Comparison of ENCODE assay signal across 22 cellular contexts in genomic region chr20:63505723-63506122, GRCh38. TPM values are rescaled to one million over a fixed set of nuclear protein-coding genes. Genes with fewer than 3 reads are reported as not detected.
A peak's percentile ranks its signal among the peaks of the same experiment; 100 is the strongest.
DNase-seq lines count a peak whose midpoint lies in the region; ATAC-seq, FAIRE-seq and TF ChIP-seq lines count a peak whose summit lies in the region.
"Had no signal": no experiment of that assay in that cellular context is flagged by ENCODE, and none has a peak within 500 bp of the region (broad histone marks: within the 10 kb centered on the region; RNA-seq: fewer than 3 reads in every experiment).

No MANE protein-coding gene starts in this region.

- BruUV-seq in IMR-90 (replicated peaks; lab: Mats Ljungman, UMichigan): no TSS peak

- H2AFZ ChIP-seq in IMR-90 (replicated peaks; ENCODE audit: low read length, poor library complexity): peak overlapping the region; percentile 14

- no peak for FAIRE-seq in kidney (lab: Jason Lieb, UNC)
- FAIRE-seq: GM12891, H54 had no signal

- H3K23ac ChIP-seq in IMR-90 (ENCODE audit: low read depth, low read length): no peak overlapping the region

- no peak overlapping the region for H2BK5ac ChIP-seq in IMR-90 (ENCODE audit: low read depth, low read length, poor library complexity, severe bottlenecking)

- H3K18ac ChIP-seq in IMR-90 (ENCODE audit: low read depth, low read length): no peak overlapping the region

- no peak for TF ChIP-seq POLR2A in IMR-90 (IDR thresholded peaks at IDR 0.05; ENCODE audit: low read depth, low read length)

- intact Hi-C loops in IMR-90 (cut with micrococcal nuclease): no loop called here
- intact Hi-C loops in kidney (cut with DNase I): no loop called here
- intact Hi-C loops in sciatic nerve (cut with DNase I): no loop called here

- peaks cover 43% of the 10 kb centered on the region for H3K27me3 ChIP-seq in IMR-90 (ENCODE audit: control insufficient read depth, insufficient read depth, low read length)

- H4K20me1 ChIP-seq in IMR-90 (ENCODE audit: insufficient read depth, low read length): no peaks in the 10 kb centered on the region

- no peak overlapping the region for H3K27ac ChIP-seq in IMR-90 (ENCODE audit: insufficient read depth, low read length)
- no peak overlapping the region for H3K27ac ChIP-seq in kidney (ENCODE audit: low read depth in 2 of 2, low read length in 2 of 2)

- no peak overlapping the region for H2BK15ac ChIP-seq in IMR-90 (ENCODE audit: low read depth, low read length)

- CTCF ChIA-PET in IMR-90 (lab: Yijun Ruan, JAX): no interaction called here

- no peak overlapping the region for H3K4me2 ChIP-seq in IMR-90 (ENCODE audit: low read depth, low read length)

- no peak overlapping the region for H3K14ac ChIP-seq in IMR-90 (replicated peaks; ENCODE audit: low read depth, low read length)

- H3K79me1 ChIP-seq in IMR-90 (ENCODE audit: low read depth in 1 of 2, low read length in 2 of 2): no peaks in the 10 kb centered on the region

- H4K5ac ChIP-seq in IMR-90 (ENCODE audit: low read depth, low read length): no peak overlapping the region

- no peak overlapping the region for H3K56ac ChIP-seq in IMR-90 (ENCODE audit: extremely low read depth, insufficient read depth, low read length)

- POLR2A ChIA-PET in IMR-90 (lab: Charles Lee; ENCODE audit: unreplicated experiment): no interaction called here

- H3K4me3 ChIP-seq in IMR-90 (ENCODE audit: insufficient read depth, low read depth, low read length): no peak overlapping the region
- H3K4me3 ChIP-seq in kidney (ENCODE audit: low read length in 2 of 2): no peak overlapping the region

- no peak for ATAC-seq in IMR-90 (ENCODE audit: low read depth)
- ATAC-seq in sciatic nerve: no peak

- TF ChIP-seq RAD21 in IMR-90 (IDR thresholded peaks at IDR 0.05; ENCODE audit: low read length): no peak

- H3K9ac ChIP-seq in IMR-90 (ENCODE audit: low read depth, low read length): no peak overlapping the region
- H3K9ac ChIP-seq in kidney (ENCODE audit: low read length in 2 of 2): no peak overlapping the region

- TF ChIP-seq CTCF in IMR-90 (conservative IDR thresholded peaks at IDR 0.05; ENCODE audit: low read depth, low read length): no peak
- TF ChIP-seq CTCF in kidney (IDR thresholded peaks at IDR 0.05; ENCODE audit: borderline replicate concordance, extremely low read depth, insufficient read depth): no peak
- no peak for TF ChIP-seq CTCF in GM13977 (IDR thresholded peaks at IDR 0.05; ENCODE audit: extremely low read depth, insufficient read depth, missing control alignments)

- WGBS in IMR-90 (ENCODE audit: extremely low coverage in 2 of 2, insufficient read length in 1 of 2), 2 experiments: 93% methylated on average over 3 of the region's 12 CpGs; no CpG with 5 or more reads in 1 of the 2 experiments

- no peak overlapping the region for H4K8ac ChIP-seq in IMR-90 (ENCODE audit: low read depth in 2 of 2, low read length in 2 of 2)

- no peak overlapping the region for H2BK120ac ChIP-seq in IMR-90 (ENCODE audit: low read depth, low read length)

- H3K9me3 ChIP-seq in IMR-90 (ENCODE audit: control insufficient read depth, insufficient read depth, low read length) (peaks cover 29% of the 10 kb centered on the region), kidney (ENCODE audit: control insufficient read depth in 1 of 2, low read length in 2 of 2) (peaks cover 0 to 14% of the 10 kb centered on the region in 2 donors)

- no peak overlapping the region for H2AK5ac ChIP-seq in IMR-90 (ENCODE audit: low read depth, low read length)

- H4K91ac ChIP-seq in IMR-90 (ENCODE audit: insufficient read depth, low read depth, low read length): no peak overlapping the region

- H2BK20ac ChIP-seq in IMR-90 (ENCODE audit: low read depth, low read length): no peak overlapping the region

- dilution Hi-C loops in IMR-90 (cut with HindIII; ENCODE audit: low sequenced_read_pairs, unreplicated experiment): no loop called here

- in situ Hi-C loops in IMR-90 (cut with MboI; ENCODE audit: low sequenced_read_pairs) (no loop called here), GM13977 (cut with MboI; ENCODE audit: low pct_unique_long_range_greater_than_20kb, low sequenced_read_pairs, unreplicated experiment) (no loop called here)

- H3K36me3 ChIP-seq in IMR-90 (ENCODE audit: control insufficient read depth, insufficient read depth, low read length): no peaks in the 10 kb centered on the region
- H3K36me3 ChIP-seq in kidney (ENCODE audit: control insufficient read depth in 1 of 2, insufficient read depth in 2 of 2, low read length in 2 of 2): no peaks in the 10 kb centered on the region

- DNase-seq in IMR-90 (no peak), kidney (peak; percentile 44), sciatic nerve (ENCODE audit: low spot score) (peak; percentile 47), SK-N-DZ (ENCODE audit: low spot score) (no peak), GM13977 (ENCODE audit: low spot score) (no peak), amygdala (lab: John Stamatoyannopoulos, UW) (no peak)
- DNase-seq: C1 segment of cervical spinal cord; Calu3; CD4-positive, alpha-beta memory T cell; COR-L47; DMS53; DMS79 treated with DMSO at 0.1 percent for 48 hours; GF-D8; GOT3; HCEC 1CT had no signal

- H2AK9ac ChIP-seq in IMR-90 (replicated peaks; ENCODE audit: low read depth, low read length, poor library complexity): no peak overlapping the region

- H3K4me1 ChIP-seq in IMR-90 (ENCODE audit: control insufficient read depth, insufficient read depth, low read length) (0 out of 2 replicates have a peak, but pooled peaks cover 1% of the 10 kb centered on the region), kidney (ENCODE audit: control insufficient read depth in 1 of 2, insufficient read depth in 1 of 2, low read depth in 1 of 2, low read length in 2 of 2) (no peaks in the 10 kb centered on the region)

- H3K9me1 ChIP-seq in IMR-90 (ENCODE audit: insufficient read depth, low read length): no peaks in the 10 kb centered on the region

- H3K4ac ChIP-seq in IMR-90 (ENCODE audit: low read depth, low read length): no peak overlapping the region

TF ChIP-seq in IMR-90, 13 proteins besides CTCF, POLR2A, EP300 and RAD21 (continues in another document):
- no peak for TF ChIP-seq MXI1 (IDR thresholded peaks at IDR 0.05; ENCODE audit: borderline replicate concordance, low read depth, low read length)
- TF ChIP-seq MAFK (IDR thresholded peaks at IDR 0.05; ENCODE audit: low read depth, low read length): no peak
- TF ChIP-seq USF2 (IDR thresholded peaks at IDR 0.05; ENCODE audit: low read depth, low read length): no peak
- TF ChIP-seq CEBPB (IDR thresholded peaks at IDR 0.05; ENCODE audit: low read depth, low read length): no peak
- TF ChIP-seq CHD1 (IDR thresholded peaks at IDR 0.05; ENCODE audit: low read depth, low read length): no peak

RNA-seq across cellular contexts. Expression of gene EEF1A2, which starts 6.8 kb away (rescaled TPM):
- total RNA-seq in IMR-90 (2012; rRNA removed) (1.3 and 2.2 TPM in 2 replicates), kidney (18.1 TPM), sciatic nerve (0.45 TPM)
- polyA plus RNA-seq in IMR-90 (2012; rRNA removed) (3.2 and 4.6 TPM in 2 replicates), kidney (ENCODE audit: insufficient read depth, low read depth, low replicate concordance) (1.5 TPM)
- 3.8 and 11.2 TPM in 2 replicates for polyA plus RNA-seq in IMR-90 (2012; cell fraction: cytosol; rRNA removed)
- polyA plus RNA-seq in IMR-90 (2012; cell fraction: nucleus; rRNA removed; ENCODE audit: low replicate concordance): 4.7 and 11.2 TPM in 2 replicates
- polyA plus RNA-seq in SK-N-DZ (2014; cell fraction: cytosol; rRNA removed): 753 and 802 TPM in 2 replicates
- polyA plus RNA-seq in SK-N-DZ (2014; cell fraction: nucleus; rRNA removed): 489 and 497 TPM in 2 replicates
- polyA plus RNA-seq: CD4-positive, alpha-beta memory T cell had no signal

RNA-seq across cellular contexts. Expression of gene PPDPF, which starts 14.8 kb away (rescaled TPM):
- 12.9 and 17.2 TPM in 2 replicates for total RNA-seq in IMR-90 (2012; rRNA removed)
- polyA plus RNA-seq in IMR-90 (2012; rRNA removed): 171 and 200 TPM in 2 replicates
- polyA plus RNA-seq in IMR-90 (2012; cell fraction: cytosol; rRNA removed): 100 and 301 TPM in 2 replicates
- 38.4 and 113 TPM in 2 replicates for polyA plus RNA-seq in IMR-90 (2012; cell fraction: nucleus; rRNA removed; ENCODE audit: low replicate concordance)
- 578 TPM for total RNA-seq in kidney
- polyA plus RNA-seq in kidney (ENCODE audit: insufficient read depth, low read depth, low replicate concordance): 961 TPM
- 257 TPM for total RNA-seq in sciatic nerve
- polyA plus RNA-seq in SK-N-DZ (2014; cell fraction: cytosol; rRNA removed): 57.4 and 64.4 TPM in 2 replicates
- 31.6 and 40.3 TPM in 2 replicates for polyA plus RNA-seq in SK-N-DZ (2014; cell fraction: nucleus; rRNA removed)

RNA-seq across cellular contexts. Expression of gene PTK6, which starts 31.5 kb away (rescaled TPM):
- total RNA-seq in IMR-90 (2012; rRNA removed) (not detected in 2 replicates), kidney (1.1 TPM), sciatic nerve (0.13 TPM)
- polyA plus RNA-seq in IMR-90 (2012; rRNA removed) (0.07 TPM in 1 of 2 replicates, not detected in the other), kidney (ENCODE audit: insufficient read depth, low read depth, low replicate concordance) (0.26 TPM)
- polyA plus RNA-seq in IMR-90 (2012; cell fraction: cytosol; rRNA removed): 0.03 and 0.04 TPM in 2 replicates
- 0.19 and 0.28 TPM in 2 replicates for polyA plus RNA-seq in IMR-90 (2012; cell fraction: nucleus; rRNA removed; ENCODE audit: low replicate concordance)
- not detected in 2 replicates for polyA plus RNA-seq in SK-N-DZ (2014; cell fraction: cytosol; rRNA removed)
- polyA plus RNA-seq in SK-N-DZ (2014; cell fraction: nucleus; rRNA removed): not detected in 2 replicates
- total RNA-seq: A673; CD4-positive, alpha-beta memory T cell; Daoy had no signal

RNA-seq across cellular contexts. Expression of gene KCNQ2, which starts 33.3 kb away (rescaled TPM):
- total RNA-seq in IMR-90 (2012; rRNA removed) (not detected in 2 replicates), kidney (2.2 TPM), sciatic nerve (not detected)
- polyA plus RNA-seq in IMR-90 (2012; rRNA removed) (0.02 TPM in 1 of 2 replicates, not detected in the other), kidney (ENCODE audit: insufficient read depth, low read depth, low replicate concordance) (not detected)
- polyA plus RNA-seq in IMR-90 (2012; cell fraction: cytosol; rRNA removed): 0.25 TPM in 1 of 2 replicates, not detected in the other
- 0.07 TPM in 1 of 2 replicates, not detected in the other for polyA plus RNA-seq in IMR-90 (2012; cell fraction: nucleus; rRNA removed; ENCODE audit: low replicate concordance)
- 375 and 399 TPM in 2 replicates for polyA plus RNA-seq in SK-N-DZ (2014; cell fraction: cytosol; rRNA removed)
- polyA plus RNA-seq in SK-N-DZ (2014; cell fraction: nucleus; rRNA removed): 414 and 472 TPM in 2 replicates
- total RNA-seq: CD4-positive, alpha-beta memory T cell had no signal
- polyA plus RNA-seq: BJ; CD4-positive, alpha-beta memory T cell had no signal

RNA-seq across cellular contexts. Expression of gene SRMS, which starts 41.8 kb away (rescaled TPM):
- total RNA-seq in IMR-90 (2012; rRNA removed): not detected in 2 replicates
- polyA plus RNA-seq in IMR-90 (2012; rRNA removed): not detected in 2 replicates
- polyA plus RNA-seq in IMR-90 (2012; cell fraction: cytosol; rRNA removed): not detected in 2 replicates
- not detected in 2 replicates for polyA plus RNA-seq in IMR-90 (2012; cell fraction: nucleus; rRNA removed; ENCODE audit: low replicate concordance)
- 0.38 TPM for total RNA-seq in kidney
- polyA plus RNA-seq in kidney (ENCODE audit: insufficient read depth, low read depth, low replicate concordance): not detected
- not detected for total RNA-seq in sciatic nerve
- not detected in 2 replicates for polyA plus RNA-seq in SK-N-DZ (2014; cell fraction: cytosol; rRNA removed)
- polyA plus RNA-seq in SK-N-DZ (2014; cell fraction: nucleus; rRNA removed): not detected in 2 replicates
- total RNA-seq: A172; A673; Calu3; CD4-positive, alpha-beta memory T cell; Daoy; G401 had no signal
- polyA plus RNA-seq: BJ; CD4-positive, alpha-beta memory T cell had no signal

Comparison
In these comparisons a context has a peak if more than half of its experiments do, and no peak if none do; other contexts are left out.
1. DNase-seq: peak in kidney (single experiment) and sciatic nerve (single experiment); none in IMR-90 (single experiment), SK-N-DZ (single experiment), GM13977 (single experiment) and amygdala (0 of 56).
2. RNA of gene PPDPF, which starts 14.8 kb away (total RNA-seq): 578 TPM in kidney (single experiment) and 257 TPM in sciatic nerve (single experiment); 12.9 to 17.2 TPM in IMR-90; every median in the first group is over 10 times any median in the second.